ENCODE assay signal across 7 cellular contexts in the genomic region with DNA sequence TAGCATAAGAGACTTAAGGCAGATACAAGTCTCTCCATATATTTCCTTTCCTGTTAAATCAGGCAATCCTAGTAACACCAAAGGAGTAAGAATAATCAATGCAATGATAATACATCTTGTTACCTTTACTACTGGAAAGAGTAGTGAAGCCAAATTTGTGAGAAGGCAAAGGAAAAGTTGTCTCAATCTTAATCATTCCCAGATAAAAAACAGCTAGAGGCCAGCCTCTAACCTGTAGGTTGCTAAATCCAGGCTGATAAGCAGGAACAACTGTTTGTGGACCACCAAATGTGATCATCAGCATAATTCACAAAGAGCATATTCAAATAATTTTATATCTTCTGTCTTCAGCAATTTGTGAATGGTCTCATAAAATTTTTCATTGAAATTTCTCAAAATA.
"Had no signal": no experiment of that assay in that cellular context is flagged by ENCODE, and none has a peak within 500 bp of the region (broad histone marks: within the 10 kb centered on the region; RNA-seq: fewer than 3 reads in every experiment).

No MANE protein-coding gene starts in this region.

- H3K4me3 ChIP-seq: GM12878 had no signal

- ATAC-seq: GM12878 had no signal

- DNase-seq: GDM1, GF-D8 had no signal

- FAIRE-seq: GM12878, GM12891, GM12892, GM18507, GM19239 had no signal
